ENCODE assay signal across 28 cellular contexts in the genomic region with DNA sequence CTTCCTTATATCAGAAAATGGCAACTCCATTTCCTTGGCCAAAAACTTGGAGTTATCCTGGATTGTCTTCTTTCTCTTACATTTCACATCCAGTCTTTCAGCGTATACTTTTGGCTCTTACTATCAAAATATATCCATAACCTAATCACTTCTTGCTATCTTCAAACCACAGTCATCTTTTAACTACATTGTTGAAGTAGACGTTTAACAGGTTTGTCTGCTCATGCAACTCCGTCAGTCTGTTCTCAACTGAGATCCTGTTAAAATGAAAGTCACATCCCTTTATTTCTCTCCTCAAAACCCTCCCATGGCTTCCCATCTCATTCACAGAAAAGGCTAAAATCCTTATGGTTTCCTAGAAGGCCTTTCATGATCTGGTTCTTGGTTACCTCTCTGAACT. TPM values are rescaled to one million over a fixed set of nuclear protein-coding genes. Genes with fewer than 3 reads are reported as not detected.
A peak's percentile ranks its signal among the peaks of the same experiment; 100 is the strongest.
DNase-seq lines count a peak whose midpoint lies in the region; ATAC-seq, FAIRE-seq and TF ChIP-seq lines count a peak whose summit lies in the region.
"Had no signal": no experiment of that assay in that cellular context is flagged by ENCODE, and none has a peak within 500 bp of the region (broad histone marks: within the 10 kb centered on the region; RNA-seq: fewer than 3 reads in every experiment).

No MANE protein-coding gene starts in this region.

- TF ChIP-seq CTCF in PC-3 (conservative IDR thresholded peaks at IDR 0.05; ENCODE audit: low read depth, low read length) (no peak), breast epithelium (IDR thresholded peaks at IDR 0.05) (no peak), esophagus muscularis mucosa (IDR thresholded peaks at IDR 0.05) (no peak)

- peak; percentile 47 for DNase-seq in PC-3
- DNase-seq in immature natural killer cell: no peak
- no peak for DNase-seq in stimulated activated effector memory CD8-positive, alpha-beta T cell treated with anti-CD3 and anti-CD28 coated beads, Interleukin-12 subunit alpha, Interleukin-12 subunit beta, amount 100 ng/mL, for 72 hours (ENCODE audit: low spot score in 2 of 2)
- DNase-seq in GM12891 (ENCODE audit: insufficient read length, low spot score): no peak
- no peak for DNase-seq in T-helper 1 cell
- no peak for DNase-seq in breast epithelium (ENCODE audit: low spot score in 2 of 2)
- no peak for DNase-seq in esophagus muscularis mucosa (ENCODE audit: extremely low spot score)
- DNase-seq: Calu3; CD8-positive, alpha-beta T cell; DMS153; DND-41; IMR-90; KG1; MG63; NCI-H1105 treated with DMSO at 0.1 percent for 48 hours; NCI-H146; NCI-H1930; NCI-H2107; NCI-H446; NCI-H524 treated with DMSO at 0.1 percent for 48 hours; NCI-H774; NK-92 treated with Interleukin-12 subunit alpha and Interleukin-12 subunit beta, amount 100 ng/mL, for 24 hours; Right ventricle myocardium superior; RPMI8226 had no signal

- FAIRE-seq in GM12891 (lab: Jason Lieb, UNC): no peak
- FAIRE-seq: GM18507, H54 had no signal

- H4K20me1 ChIP-seq in PC-3 (ENCODE audit: low read length): no peaks in the 10 kb centered on the region

- H2AFZ ChIP-seq in PC-3 (ENCODE audit: low read length): no peak overlapping the region

- H3F3A ChIP-seq in PC-3 (ENCODE audit: low read length, unreplicated experiment): no peaks in the 10 kb centered on the region

- H3K36me3 ChIP-seq in PC-3 (ENCODE audit: low read depth, low read length) (no peaks in the 10 kb centered on the region), breast epithelium (no peaks in the 10 kb centered on the region), esophagus muscularis mucosa (peaks cover 0 to 19% (median 2%) of the 10 kb centered on the region in 4 donors)
- H3K36me3 ChIP-seq: MG63, SJSA1 had no signal

- peaks cover 0 to 28% (median 6%) of the 10 kb centered on the region in 3 donors for H3K36me3 Mint-ChIP-seq in immature natural killer cell
- peaks cover 24% of the 10 kb centered on the region for H3K36me3 Mint-ChIP-seq in stimulated activated effector memory CD8-positive, alpha-beta T cell treated with anti-CD3 and anti-CD28 coated beads, Interleukin-12 subunit alpha, Interleukin-12 subunit beta, amount 100 ng/mL, for 72 hours

- no peaks in the 10 kb centered on the region for H3K9me2 ChIP-seq in PC-3 (replicated peaks; ENCODE audit: low read length)

- 95% methylated on average over 3 of the region's 3 CpGs for WGBS in esophagus muscularis mucosa

- intact Hi-C loops in PC-3 (cut with micrococcal nuclease) (no loop called here), breast epithelium (cut with DNase I; ENCODE audit: low total_unique reads) (no loop called here), esophagus muscularis mucosa (cut with DNase I) (no loop called here)

- no peak for TF ChIP-seq POLR2A in GM12891 (IDR thresholded peaks at IDR 0.05; ENCODE audit: low read depth, low read length)
- TF ChIP-seq POLR2A in breast epithelium (IDR thresholded peaks at IDR 0.05): no peak
- TF ChIP-seq POLR2A in esophagus muscularis mucosa (IDR thresholded peaks at IDR 0.05; ENCODE audit: low read depth): no peak

- no peak overlapping the region for H3K4me3 ChIP-seq in PC-3 (ENCODE audit: low read length)
- no peak overlapping the region for H3K4me3 ChIP-seq in breast epithelium
- H3K4me3 ChIP-seq in esophagus muscularis mucosa: no peak overlapping the region
- H3K4me3 ChIP-seq: MG63, SJSA1 had no signal

- peaks cover 34 to 57% of the 10 kb centered on the region in 2 donors for H3K4me1 Mint-ChIP-seq in immature natural killer cell
- peaks cover 18% of the 10 kb centered on the region for H3K4me1 Mint-ChIP-seq in stimulated activated effector memory CD8-positive, alpha-beta T cell treated with anti-CD3 and anti-CD28 coated beads, Interleukin-12 subunit alpha, Interleukin-12 subunit beta, amount 100 ng/mL, for 72 hours

- ATAC-seq in PC-3: no peak
- no peak for ATAC-seq in stimulated activated effector memory CD8-positive, alpha-beta T cell treated with anti-CD3 and anti-CD28 coated beads, Interleukin-12 subunit alpha, Interleukin-12 subunit beta, amount 100 ng/mL, for 72 hours
- ATAC-seq: CD8-positive, alpha-beta T cell had no signal

- no peaks in the 10 kb centered on the region for H3K9me3 Mint-ChIP-seq in immature natural killer cell
- H3K9me3 Mint-ChIP-seq in stimulated activated effector memory CD8-positive, alpha-beta T cell treated with anti-CD3 and anti-CD28 coated beads, Interleukin-12 subunit alpha, Interleukin-12 subunit beta, amount 100 ng/mL, for 72 hours: no peaks in the 10 kb centered on the region
- H3K9me3 Mint-ChIP-seq: CD8-positive, alpha-beta T cell had no signal

- TF ChIP-seq EP300 in esophagus muscularis mucosa (IDR thresholded peaks at IDR 0.05): no peak

- H3K4me2 ChIP-seq in PC-3 (ENCODE audit: low read length): peak overlapping the region; percentile 12; the same call in 1 of the 2 replicates

- CTCF ChIA-PET in PC-3 (lab: Charles Lee): no interaction called here

- no peak overlapping the region for H3K9ac ChIP-seq in PC-3 (ENCODE audit: low read length)

- no TSS peak for BruUV-seq in PC-3 (replicated peaks; lab: Mats Ljungman, UMichigan)

- POLR2A ChIA-PET in PC-3 (lab: Charles Lee; ENCODE audit: unreplicated experiment): no interaction called here

- H3K9me3 ChIP-seq in PC-3 (ENCODE audit: low read length) (no peaks in the 10 kb centered on the region), breast epithelium (no peaks in the 10 kb centered on the region), esophagus muscularis mucosa (no peaks in the 10 kb centered on the region)
- H3K9me3 ChIP-seq: MG63, SJSA1 had no signal

- peak overlapping the region in 4 of 5 donors; percentile 33 to 83 (median 46) for H3K4me3 Mint-ChIP-seq in immature natural killer cell
- H3K4me3 Mint-ChIP-seq in stimulated activated effector memory CD8-positive, alpha-beta T cell treated with anti-CD3 and anti-CD28 coated beads, Interleukin-12 subunit alpha, Interleukin-12 subunit beta, amount 100 ng/mL, for 72 hours: no peak overlapping the region
- H3K4me3 Mint-ChIP-seq: CD8-positive, alpha-beta T cell had no signal

- peak overlapping the region; percentile 66 to 93 (median 81) for H3K27ac Mint-ChIP-seq in immature natural killer cell
- H3K27ac Mint-ChIP-seq in stimulated activated effector memory CD8-positive, alpha-beta T cell treated with anti-CD3 and anti-CD28 coated beads, Interleukin-12 subunit alpha, Interleukin-12 subunit beta, amount 100 ng/mL, for 72 hours: peak overlapping the region; percentile 57

- no peaks in the 10 kb centered on the region for H3K27me3 ChIP-seq in PC-3 (ENCODE audit: low read length)
- no peaks in the 10 kb centered on the region for H3K27me3 ChIP-seq in breast epithelium
- H3K27me3 ChIP-seq in esophagus muscularis mucosa: no peaks in the 10 kb centered on the region
- H3K27me3 ChIP-seq: MG63, SJSA1 had no signal

- H3K79me2 ChIP-seq in PC-3 (ENCODE audit: low read length): no peaks in the 10 kb centered on the region; the same call in 1 of the 2 replicates

- no peaks in the 10 kb centered on the region for H3K27me3 Mint-ChIP-seq in immature natural killer cell (ENCODE audit: low read depth in 3 of 3)

- H3K27ac ChIP-seq in PC-3 (ENCODE audit: low read length) (no peak overlapping the region), breast epithelium (no peak overlapping the region), esophagus muscularis mucosa (replicated peaks in 1 of 4) (no peak overlapping the region)
- H3K27ac ChIP-seq: C4-2B, SJSA1 had no signal

- H3K4me1 ChIP-seq in PC-3 (ENCODE audit: insufficient read depth, low read length): peaks cover 23% of the 10 kb centered on the region
- H3K4me1 ChIP-seq in breast epithelium: no peaks in the 10 kb centered on the region
- peaks cover 4 to 17% (median 16%) of the 10 kb centered on the region in 4 donors for H3K4me1 ChIP-seq in esophagus muscularis mucosa

TF ChIP-seq in GM12891, 5 proteins besides CTCF, POLR2A, EP300 and RAD21:
- no peak for TF ChIP-seq TAF1 (IDR thresholded peaks at IDR 0.05; ENCODE audit: low read depth, low read length)
- no peak for TF ChIP-seq PAX5 (IDR thresholded peaks at IDR 0.05; ENCODE audit: insufficient read depth, low read length, severe bottlenecking)
- TF ChIP-seq POLR2AphosphoS5 (IDR thresholded peaks at IDR 0.05; ENCODE audit: low read depth, low read length): no peak
- no peak for TF ChIP-seq POU2F2 (IDR thresholded peaks at IDR 0.05; ENCODE audit: low read depth, low read length)
- TF ChIP-seq SPI1 (IDR thresholded peaks at IDR 0.05; ENCODE audit: low read depth, low read length): no peak

RNA-seq across cellular contexts. Expression of gene UVRAG, which starts 41.9 kb away (rescaled TPM):
- 13.0 and 14.9 TPM in 2 replicates for total RNA-seq in PC-3 (2014; rRNA removed)
- 10 to 100 TPM in 2 of 3 donors, 1 to 10 TPM in 1; 7.2 to 19.3 (median 15.7) TPM for polyA plus RNA-seq in immature natural killer cell
- 26.7 TPM for polyA plus RNA-seq in GM12891 (2012; ENCODE audit: low read depth, missing spikeins)
- total RNA-seq in breast epithelium: 10 to 100 TPM; 43.3 to 73.0 (median 48.9) TPM
- total RNA-seq in esophagus muscularis mucosa: 10 to 100 TPM; 30.6 to 37.4 (median 34.7) TPM
